In the genomic region with DNA sequence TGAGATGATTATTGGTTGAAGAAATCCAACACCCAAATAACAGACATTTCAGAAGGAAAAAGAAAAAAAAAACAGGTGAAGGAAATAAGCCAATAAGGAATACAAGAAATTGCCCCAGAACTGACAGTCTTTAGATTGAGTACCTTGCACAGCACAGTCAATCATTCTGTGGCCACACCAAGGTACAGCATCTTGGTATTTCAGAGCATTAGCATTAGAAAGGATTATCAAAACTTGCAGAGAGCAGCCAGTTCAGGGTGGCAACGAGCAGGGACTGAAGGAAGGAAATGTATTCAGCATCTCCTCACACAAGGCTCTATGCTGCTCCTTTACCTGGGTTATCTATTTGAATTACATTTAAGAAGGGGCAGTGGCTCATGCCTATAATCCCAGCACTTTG, we compare ENCODE assay signal across 10 cellular contexts. TPM values are rescaled to one million over a fixed set of nuclear protein-coding genes. Genes with fewer than 3 reads are reported as not detected.
DNase-seq lines count a peak whose midpoint lies in the region; ATAC-seq, FAIRE-seq and TF ChIP-seq lines count a peak whose summit lies in the region.
"Had no signal": no experiment of that assay in that cellular context is flagged by ENCODE, and none has a peak within 500 bp of the region (broad histone marks: within the 10 kb centered on the region; RNA-seq: fewer than 3 reads in every experiment).

No MANE protein-coding gene starts in this region.

- H3K9me2 ChIP-seq in GM23338 (ENCODE audit: insufficient read depth): no peaks in the 10 kb centered on the region

- intact Hi-C loops in activated B cell treated with CpG ODN at 0.5 μM for 24 hours (cut with micrococcal nuclease): loop anchor here (1.0 to 5.0 kb wide), 3 partner anchors 26 to 135 kb away; partner anchors contain the start of gene IL17RA
- intact Hi-C loops in naive thymus-derived CD4-positive, alpha-beta T cell (cut with micrococcal nuclease): loop anchor here (1.0 to 10.0 kb wide), 5 partner anchors 41 to 860 kb away; partner anchors contain the start of genes CECR2 (in 1 of the 2), HDHD5 (in 1 of the 2) and PEX26 (in 1 of the 2)

- H3K27me3 Mint-ChIP-seq in GM23338 (ENCODE audit: insufficient read depth, low read depth, poor library complexity) (peaks cover 7% of the 10 kb centered on the region), activated B cell treated with CpG ODN at 0.5 μM for 24 hours (no peaks in the 10 kb centered on the region)
- H3K27me3 Mint-ChIP-seq in naive thymus-derived CD4-positive, alpha-beta T cell: no peaks in the 10 kb centered on the region

- peak; percentile 51 for ATAC-seq in GM18498 (IDR thresholded peaks at IDR 0.05; ENCODE audit: unreplicated experiment)
- peak; percentile 89 for ATAC-seq in GM23338
- peak; percentile 15 for ATAC-seq in activated B cell treated with CpG ODN at 0.5 μM for 24 hours (ENCODE audit: low read depth)
- peak; percentile 54 for ATAC-seq in naive thymus-derived CD4-positive, alpha-beta T cell
- ATAC-seq: HCT116, pancreas had no signal

- CTCF ChIA-PET in activated B cell treated with CpG ODN at 0.5 μM for 24 hours (lab: Charles Lee): interaction anchor here (2.2 kb wide), 1 partner anchor 12 kb away, joined by 7 read pairs; no protein-coding TSS in a partner anchor
- CTCF ChIA-PET in naive thymus-derived CD4-positive, alpha-beta T cell (lab: Charles Lee): no interaction called here

- H3K4me1 ChIP-seq in GM23338 (ENCODE audit: insufficient read depth): peaks cover 33% of the 10 kb centered on the region
- H3K4me1 ChIP-seq in naive thymus-derived CD4-positive, alpha-beta T cell (ENCODE audit: control insufficient read depth in 2 of 2, insufficient read depth in 2 of 2, low read length in 2 of 2): peaks cover 32 to 39% of the 10 kb centered on the region in 2 donors
- H3K4me1 ChIP-seq: pancreas had no signal

- TF ChIP-seq CTCF in GM23338 (conservative IDR thresholded peaks at IDR 0.05; ENCODE audit: low read depth in 2 of 2) (no peak), activated B cell treated with CpG ODN at 0.5 μM for 24 hours (IDR thresholded peaks at IDR 0.05) (no peak)

- no peaks in the 10 kb centered on the region for H3K79me2 ChIP-seq in GM23338 (replicated peaks; ENCODE audit: insufficient read depth)

- H3K9me3 Mint-ChIP-seq in GM23338 (no peaks in the 10 kb centered on the region), activated B cell treated with CpG ODN at 0.5 μM for 24 hours (no peaks in the 10 kb centered on the region)
- H3K9me3 Mint-ChIP-seq in naive thymus-derived CD4-positive, alpha-beta T cell: peaks cover 0 to 4% (median 0%) of the 10 kb centered on the region in 11 donors

- H3K27ac Mint-ChIP-seq in GM23338 (peak overlapping the region; percentile 92), activated B cell treated with CpG ODN at 0.5 μM for 24 hours (peak overlapping the region; percentile 98)
- H3K27ac Mint-ChIP-seq in naive thymus-derived CD4-positive, alpha-beta T cell: peak overlapping the region; percentile 78 to 100 (median 91)

- POLR2A ChIA-PET in activated B cell treated with CpG ODN at 0.5 μM for 24 hours (lab: Charles Lee): interaction anchor here (5.3 kb wide), 1 partner anchor 40 kb away, joined by 52 read pairs; no protein-coding TSS in a partner anchor
- POLR2A ChIA-PET in naive thymus-derived CD4-positive, alpha-beta T cell (lab: Charles Lee): interaction anchor here (0.7 to 4.0 kb wide), 3 partner anchors 19 to 43 kb away, joined by 3 to 30 read pairs (median 3); no protein-coding TSS in a partner anchor

- H3K4me1 Mint-ChIP-seq in GM23338 (peaks cover 43% of the 10 kb centered on the region), activated B cell treated with CpG ODN at 0.5 μM for 24 hours (peaks cover 85% of the 10 kb centered on the region)
- peaks cover 59 to 90% (median 73%) of the 10 kb centered on the region in 7 donors for H3K4me1 Mint-ChIP-seq in naive thymus-derived CD4-positive, alpha-beta T cell

- DNase-seq in GM23338 (ENCODE audit: low spot score) (peak; percentile 86), activated B cell treated with CpG ODN at 0.5 μM for 24 hours (no peak), NCI-H146 treated with DMSO at 0.1 percent for 48 hours (lab: John Stamatoyannopoulos, UW; ENCODE audit: unreplicated experiment) (no peak), germinal center (ENCODE audit: low spot score) (no peak), HTR-8/SVneo (ENCODE audit: insufficient read length, low spot score) (no peak)
- DNase-seq in naive thymus-derived CD4-positive, alpha-beta T cell: peak in 6 of 9 donors; percentile 20 to 43 (median 31)
- DNase-seq: GF-D8, pancreas had no signal

- peaks cover 5% of the 10 kb centered on the region; the same call in 1 of the 2 replicates for H3F3A ChIP-seq in GM23338 (replicated peaks; ENCODE audit: low read depth)

- no peak for FAIRE-seq in HTR-8/SVneo (lab: Jason Lieb, UNC)
- FAIRE-seq: pancreas had no signal

- no peaks in the 10 kb centered on the region for H3K9me3 ChIP-seq in naive thymus-derived CD4-positive, alpha-beta T cell (ENCODE audit: control insufficient read depth in 2 of 3, low read length in 3 of 3)
- H3K9me3 ChIP-seq: pancreas had no signal

- H3K4me3 Mint-ChIP-seq in GM23338: peak overlapping the region; percentile 45; the same call in 2 of the 3 replicates
- peak overlapping the region; percentile 56 for H3K4me3 Mint-ChIP-seq in activated B cell treated with CpG ODN at 0.5 μM for 24 hours
- H3K4me3 Mint-ChIP-seq in naive thymus-derived CD4-positive, alpha-beta T cell: peak overlapping the region; percentile 86 to 99 (median 91)

- peak overlapping the region; percentile 68 for H3K27ac ChIP-seq in GM23338 (ENCODE audit: low read depth)
- H3K27ac ChIP-seq in naive thymus-derived CD4-positive, alpha-beta T cell (ENCODE audit: low read depth, low read length): peak overlapping the region; percentile 75
- H3K27ac ChIP-seq: pancreas had no signal

- H3K27me3 ChIP-seq in GM23338 (ENCODE audit: insufficient read depth): no peaks in the 10 kb centered on the region
- H3K27me3 ChIP-seq in naive thymus-derived CD4-positive, alpha-beta T cell (ENCODE audit: control insufficient read depth in 2 of 2, insufficient read depth in 2 of 2, low read length in 2 of 2): no peaks in the 10 kb centered on the region
- H3K27me3 ChIP-seq: pancreas had no signal

- H3K4me3 ChIP-seq in GM23338: no peak overlapping the region
- peak overlapping the region; percentile 83 for H3K4me3 ChIP-seq in naive thymus-derived CD4-positive, alpha-beta T cell (ENCODE audit: low read length)
- H3K4me3 ChIP-seq: pancreas had no signal

- H4K20me1 ChIP-seq in GM23338 (replicated peaks; ENCODE audit: insufficient read depth): no peaks in the 10 kb centered on the region

- H3K36me3 Mint-ChIP-seq in GM23338 (ENCODE audit: low read depth) (no peaks in the 10 kb centered on the region), activated B cell treated with CpG ODN at 0.5 μM for 24 hours (ENCODE audit: low read depth) (peaks cover 14% of the 10 kb centered on the region)
- H3K36me3 Mint-ChIP-seq in naive thymus-derived CD4-positive, alpha-beta T cell: peaks cover 4 to 18% (median 10%) of the 10 kb centered on the region in 5 donors

- H2AFZ ChIP-seq in GM23338: no peak overlapping the region

- H3K36me3 ChIP-seq in GM23338 (ENCODE audit: insufficient read depth): no peaks in the 10 kb centered on the region
- H3K36me3 ChIP-seq in naive thymus-derived CD4-positive, alpha-beta T cell (ENCODE audit: control insufficient read depth in 2 of 3, insufficient read depth in 3 of 3, low read length in 3 of 3): peaks cover 0 to 21% (median 0%) of the 10 kb centered on the region in 3 experiments
- H3K36me3 ChIP-seq: pancreas had no signal

- H3K4me2 ChIP-seq in GM23338: peak overlapping the region; percentile 26; the same call in 1 of the 2 replicates

TF ChIP-seq in GM23338, 12 proteins besides CTCF, POLR2A, EP300 and RAD21 (continues in another document):
- TF ChIP-seq EZH2 (IDR thresholded peaks at IDR 0.05; ENCODE audit: low read depth, unreplicated experiment) (no peak), ZNF331 (CRISPR knock-in tag; IDR thresholded peaks at IDR 0.05; ENCODE audit: low read depth) (no peak), JUNB (IDR thresholded peaks at IDR 0.05; ENCODE audit: unreplicated experiment) (no peak), ETS1 (IDR thresholded peaks at IDR 0.05) (no peak)

RNA-seq across cellular contexts. Expression of gene ADA2, which starts 2.1 kb away (rescaled TPM):
- 29.3 and 42.6 TPM in 2 replicates for total RNA-seq in GM23338 (2014; rRNA removed; shearing (Covaris generic))
- 10.7 and 11.2 TPM in 2 replicates for polyA plus RNA-seq in GM23338 (2016; fragmentation: Nextera tagmentation; extraction: Ambion mirVana)
- total RNA-seq in activated B cell treated with CpG ODN at 0.5 μM for 24 hours: 21.9 and 29.3 TPM in 2 replicates
- 100 to 1,000 TPM in 4 of 5 experiments, 10 to 100 TPM in 1; 96.6 to 197 (median 144) TPM for total RNA-seq in naive thymus-derived CD4-positive, alpha-beta T cell
- 100 to 1,000 TPM in 1 of 2 donors, 10 to 100 TPM in 1; 94.8 to 105 TPM for polyA plus RNA-seq in naive thymus-derived CD4-positive, alpha-beta T cell

RNA-seq across cellular contexts. Expression of gene HDHD5, which starts 58.1 kb away (rescaled TPM):
- 102 and 116 TPM in 2 replicates for total RNA-seq in GM23338 (2014; rRNA removed; shearing (Covaris generic))
- 54.9 and 70.0 TPM in 2 replicates for polyA plus RNA-seq in GM23338 (2016; fragmentation: Nextera tagmentation; extraction: Ambion mirVana)
- total RNA-seq in activated B cell treated with CpG ODN at 0.5 μM for 24 hours: 23.9 and 25.2 TPM in 2 replicates
- total RNA-seq in naive thymus-derived CD4-positive, alpha-beta T cell: 10 to 100 TPM; 18.8 to 50.9 (median 26.2) TPM
- polyA plus RNA-seq in naive thymus-derived CD4-positive, alpha-beta T cell: 10 to 100 TPM; 67.5 to 78.7 TPM

Comparison
In these comparisons a context has a peak if more than half of its experiments do, and no peak if none do; other contexts are left out.
1. ATAC-seq: peak in every context shown above with its lines; median percentile 89 in GM23338; 54 in naive thymus-derived CD4-positive, alpha-beta T cell; 51 in GM18498; 15 in activated B cell treated with CpG ODN at 0.5 μM for 24 hours.
2. DNase-seq: peak in GM23338 (single experiment) and naive thymus-derived CD4-positive, alpha-beta T cell (6 of 9); none in activated B cell treated with CpG ODN at 0.5 μM for 24 hours (single experiment), NCI-H146 treated with DMSO at 0.1 percent for 48 hours (single experiment), germinal center (single experiment) and HTR-8/SVneo (single experiment).
3. Peak in every context shown above with its lines, with median percentiles within 50 percentile points of each other: H3K27ac Mint-ChIP-seq and H3K4me3 Mint-ChIP-seq.